ENCODE assay signal across 8 cellular contexts in the genomic region with DNA sequence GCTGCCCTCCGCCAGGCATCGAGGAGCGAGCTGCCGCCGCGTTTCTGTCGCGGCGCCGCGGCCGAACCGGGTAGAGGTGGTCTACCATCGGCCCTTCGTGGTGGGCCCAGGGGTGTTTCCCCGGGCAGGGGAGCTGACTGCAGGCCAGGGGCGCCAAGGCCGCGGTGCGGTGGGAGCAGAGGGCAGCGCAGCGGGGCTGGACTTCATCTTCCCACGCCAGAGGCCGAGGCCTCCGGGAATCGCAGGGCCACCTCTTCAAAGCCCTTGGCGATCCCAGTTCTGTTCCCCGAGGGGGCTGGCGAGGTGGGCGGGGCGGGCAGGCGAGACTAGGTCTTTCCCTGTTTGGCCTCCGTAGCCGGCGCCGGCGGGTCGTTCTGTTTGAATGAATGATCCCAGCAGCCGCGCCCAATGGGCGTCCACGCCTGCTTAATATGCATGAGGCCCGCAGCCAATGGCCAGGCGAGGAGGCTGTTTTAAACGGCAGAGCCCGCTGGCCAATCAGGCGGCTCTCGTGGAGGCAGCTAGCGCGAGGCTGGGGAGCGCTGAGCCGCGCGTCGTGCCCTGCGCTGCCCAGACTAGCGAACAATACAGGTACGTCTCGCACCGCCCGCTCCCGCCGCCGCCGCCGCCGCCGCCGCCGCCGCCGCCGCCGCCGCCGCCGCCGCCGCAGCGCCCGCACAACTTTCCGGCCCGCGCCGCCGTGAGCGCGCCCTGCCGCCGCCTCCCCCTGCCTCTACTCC. TPM values are rescaled to one million over a fixed set of nuclear protein-coding genes. Genes with fewer than 3 reads are reported as not detected.
DNase-seq lines count a peak whose midpoint lies in the region; ATAC-seq and TF ChIP-seq lines count a peak whose summit lies in the region.

A gene (plus strand): TSS at position 550 of the 740 bp plus-strand sequence. CDS start 2,265 bp downstream, outside the sequence.

- TF ChIP-seq RAD21 in SK-N-SH (IDR thresholded peaks at IDR 0.05; ENCODE audit: low read length): no peak

- WGBS in SK-N-SH (ENCODE audit: low lambda C conversion rate): 53% methylated on average over 27 of the region's 90 CpGs
- WGBS in ovary, 3 donors: 36 to 54% (median 54%) methylated on average over 75 to 90 of the region's 90 CpGs
- 0% methylated on average over 2 to 7 of the region's 90 CpGs for WGBS in thyroid gland, 2 donors

- DNase-seq in NB4 (ENCODE audit: low read depth) (peak; percentile 96), SK-N-SH (peak; percentile 90), head of caudate nucleus (peak; percentile 58 to 91 (median 80)), ovary (peak; percentile 57 to 83 (median 70)), thyroid gland (peak; percentile 87)
- DNase-seq in activated naive CD4-positive, alpha-beta T cell treated with anti-CD3 and anti-CD28 coated beads, Interleukin-2, amount 50 U/mL, for 16 hours: peak; percentile 80

- H3K36me3 ChIP-seq in SK-N-SH (replicated peaks in 1 of 2; ENCODE audit: control insufficient read depth in 1 of 2, insufficient read depth in 2 of 2, low read length in 1 of 2) (peaks cover 0 to 6% of the 10 kb centered on the region in 2 experiments), ovary (no peaks in the 10 kb centered on the region), thyroid gland (no peaks in the 10 kb centered on the region)

- CTCF ChIA-PET in SK-N-SH (lab: Yijun Ruan, JAX): interaction anchor here (1.3 kb wide), 1 partner anchor 99 kb away, joined by 3 read pairs; no protein-coding TSS in a partner anchor

- intact Hi-C loops in head of caudate nucleus (cut with DNase I): no loop called here
- intact Hi-C loops in ovary (cut with DNase I): no loop called here
- intact Hi-C loops in thyroid gland (cut with DNase I): no loop called here

- H3K27ac ChIP-seq in SK-N-SH (ENCODE audit: low read depth in 2 of 2, low read length in 1 of 2): peak within 1 kb of the TSS; percentile 53 to 72; a peak in 2 of 4 replicates
- no peak within 1 kb of the TSS for H3K27ac ChIP-seq in ovary
- peak within 1 kb of the TSS in 1 of 3 donors; percentile 17 for H3K27ac ChIP-seq in thyroid gland

- H3K4me3 ChIP-seq in GM08714 (ENCODE audit: low read length) (peak within 1 kb of the TSS; percentile 83), NB4 (ENCODE audit: low read depth, low read length) (peak within 1 kb of the TSS; percentile 51), SK-N-SH (ENCODE audit: low read depth in 2 of 2, low read length in 1 of 2) (peak within 1 kb of the TSS; percentile 60 to 65), ovary (peak within 1 kb of the TSS; percentile 47), thyroid gland (replicated peaks in 1 of 3) (peak within 1 kb of the TSS in 1 of 3 donors; percentile 41)

- H3K79me2 ChIP-seq in SK-N-SH (ENCODE audit: insufficient read depth): peaks cover 19% of the 10 kb centered on the region

- H3K4me1 ChIP-seq in SK-N-SH (ENCODE audit: control insufficient read depth in 1 of 2, insufficient read depth in 2 of 2, low read depth in 1 of 2, low read length in 1 of 2) (peaks cover 0 to 3% of the 10 kb centered on the region in 2 experiments; a peak in 1 of 4 replicates), ovary (ENCODE audit: insufficient read depth) (no peaks in the 10 kb centered on the region), thyroid gland (peaks cover 0 to 4% of the 10 kb centered on the region in 2 donors)

- no peak for TF ChIP-seq CTCF in NB4 (IDR thresholded peaks at IDR 0.05; ENCODE audit: low read depth, low read length)
- no peak for TF ChIP-seq CTCF in SK-N-SH (IDR thresholded peaks at IDR 0.05)
- no peak for TF ChIP-seq CTCF in ovary (IDR thresholded peaks at IDR 0.05)
- no peak for TF ChIP-seq CTCF in thyroid gland (IDR thresholded peaks at IDR 0.05)

- no peak for TF ChIP-seq EP300 in SK-N-SH (IDR thresholded peaks at IDR 0.05; ENCODE audit: borderline replicate concordance in 1 of 2, low read depth in 1 of 2, low read length in 1 of 2)
- no peak for TF ChIP-seq EP300 in ovary (IDR thresholded peaks at IDR 0.05)

- H3K9me2 ChIP-seq in SK-N-SH: no peaks in the 10 kb centered on the region

- H3K27me3 ChIP-seq in SK-N-SH (ENCODE audit: insufficient read depth): no peaks in the 10 kb centered on the region
- no peaks in the 10 kb centered on the region for H3K27me3 ChIP-seq in ovary
- no peaks in the 10 kb centered on the region for H3K27me3 ChIP-seq in thyroid gland

- ATAC-seq in HG02571 (IDR thresholded peaks at IDR 0.05; ENCODE audit: unreplicated experiment): peak; percentile 90

- TF ChIP-seq POLR2A in NB4 (IDR thresholded peaks at IDR 0.05; ENCODE audit: extremely low read depth, insufficient read length) (peak; percentile 49), ovary (IDR thresholded peaks at IDR 0.05) (no peak), thyroid gland (IDR thresholded peaks at IDR 0.05) (peak in 1 of 2 donors; percentile 81)

- H2AFZ ChIP-seq in SK-N-SH (ENCODE audit: low read depth): peak within 1 kb of the TSS; percentile 84

- H3F3A ChIP-seq in SK-N-SH (replicated peaks; ENCODE audit: insufficient read depth): peaks cover 3% of the 10 kb centered on the region

- H3K9me3 ChIP-seq in SK-N-SH (no peaks in the 10 kb centered on the region), ovary (no peaks in the 10 kb centered on the region), thyroid gland (no peaks in the 10 kb centered on the region)

- H4K20me1 ChIP-seq in SK-N-SH (ENCODE audit: insufficient read depth): no peaks in the 10 kb centered on the region

- POLR2A ChIA-PET in SK-N-SH (lab: Yijun Ruan, JAX): no interaction called here

- peak within 1 kb of the TSS; percentile 73; the same call in 1 of the 2 replicates for H3K9ac ChIP-seq in SK-N-SH

- peak within 1 kb of the TSS; percentile 75 for H3K4me2 ChIP-seq in SK-N-SH

TF ChIP-seq in SK-N-SH, 30 proteins besides CTCF, POLR2A, EP300 and RAD21 (continues in another document):
- TF ChIP-seq SIN3A (IDR thresholded peaks at IDR 0.05; ENCODE audit: borderline replicate concordance, low read depth, low read length) (0 out of 2 replicates have a peak, but pooled peaks have one; percentile 11), RCOR1 (IDR thresholded peaks at IDR 0.05; ENCODE audit: low read length) (no peak), TEAD4 (IDR thresholded peaks at IDR 0.05; ENCODE audit: borderline replicate concordance, insufficient read depth) (no peak), EZH2phosphoT487 (IDR thresholded peaks at IDR 0.05; ENCODE audit: borderline replicate concordance, low read depth) (no peak), CHD2 (IDR thresholded peaks at IDR 0.05; ENCODE audit: low read length, partially characterized antibody) (peak; percentile 94), FOXM1 (IDR thresholded peaks at IDR 0.05; ENCODE audit: low read depth) (peak; percentile 56; the same call in 1 of the 2 replicates), TCF12 (IDR thresholded peaks at IDR 0.05) (no peak), FOSL2 (IDR thresholded peaks at IDR 0.05; ENCODE audit: borderline replicate concordance, low read depth) (no peak), MEF2A (IDR thresholded peaks at IDR 0.05; ENCODE audit: borderline replicate concordance, low read depth) (no peak), JUND (IDR thresholded peaks at IDR 0.05) (no peak), RFX5 (IDR thresholded peaks at IDR 0.05; ENCODE audit: low read length) (no peak), GABPA (IDR thresholded peaks at IDR 0.05; ENCODE audit: low read depth) (no peak), POLR2AphosphoS5 (IDR thresholded peaks at IDR 0.05; ENCODE audit: low read depth, low read length) (0 out of 2 replicates have a peak, but pooled peaks have one; percentile 45), TAF1 (IDR thresholded peaks at IDR 0.05; ENCODE audit: borderline replicate concordance, low read depth, low read length) (peak; percentile 46; the same call in 1 of the 2 replicates), NRF1 (IDR thresholded peaks at IDR 0.05; ENCODE audit: low read depth, low read length) (no peak), ELF1 (IDR thresholded peaks at IDR 0.05) (no peak), NFIC (IDR thresholded peaks at IDR 0.05; ENCODE audit: borderline replicate concordance) (no peak), RXRA (IDR thresholded peaks at IDR 0.05; ENCODE audit: borderline replicate concordance, low read depth) (no peak)
- TF ChIP-seq, protein P1, sequence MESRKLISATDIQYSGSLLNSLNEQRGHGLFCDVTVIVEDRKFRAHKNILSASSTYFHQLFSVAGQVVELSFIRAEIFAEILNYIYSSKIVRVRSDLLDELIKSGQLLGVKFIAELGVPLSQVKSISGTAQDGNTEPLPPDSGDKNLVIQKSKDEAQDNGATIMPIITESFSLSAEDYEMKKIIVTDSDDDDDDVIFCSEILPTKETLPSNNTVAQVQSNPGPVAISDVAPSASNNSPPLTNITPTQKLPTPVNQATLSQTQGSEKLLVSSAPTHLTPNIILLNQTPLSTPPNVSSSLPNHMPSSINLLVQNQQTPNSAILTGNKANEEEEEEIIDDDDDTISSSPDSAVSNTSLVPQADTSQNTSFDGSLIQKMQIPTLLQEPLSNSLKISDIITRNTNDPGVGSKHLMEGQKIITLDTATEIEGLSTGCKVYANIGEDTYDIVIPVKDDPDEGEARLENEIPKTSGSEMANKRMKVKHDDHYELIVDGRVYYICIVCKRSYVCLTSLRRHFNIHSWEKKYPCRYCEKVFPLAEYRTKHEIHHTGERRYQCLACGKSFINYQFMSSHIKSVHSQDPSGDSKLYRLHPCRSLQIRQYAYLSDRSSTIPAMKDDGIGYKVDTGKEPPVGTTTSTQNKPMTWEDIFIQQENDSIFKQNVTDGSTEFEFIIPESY (IDR thresholded peaks at IDR 0.05; ENCODE audit: borderline replicate concordance, low read depth): 0 out of 2 replicates have a peak, but pooled peaks have one; percentile 76
- TF ChIP-seq, protein P2, sequence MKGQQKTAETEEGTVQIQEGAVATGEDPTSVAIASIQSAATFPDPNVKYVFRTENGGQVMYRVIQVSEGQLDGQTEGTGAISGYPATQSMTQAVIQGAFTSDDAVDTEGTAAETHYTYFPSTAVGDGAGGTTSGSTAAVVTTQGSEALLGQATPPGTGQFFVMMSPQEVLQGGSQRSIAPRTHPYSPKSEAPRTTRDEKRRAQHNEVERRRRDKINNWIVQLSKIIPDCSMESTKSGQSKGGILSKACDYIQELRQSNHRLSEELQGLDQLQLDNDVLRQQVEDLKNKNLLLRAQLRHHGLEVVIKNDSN (IDR thresholded peaks at IDR 0.05; ENCODE audit: borderline replicate concordance, low read depth): no peak
- TF ChIP-seq, protein P3, sequence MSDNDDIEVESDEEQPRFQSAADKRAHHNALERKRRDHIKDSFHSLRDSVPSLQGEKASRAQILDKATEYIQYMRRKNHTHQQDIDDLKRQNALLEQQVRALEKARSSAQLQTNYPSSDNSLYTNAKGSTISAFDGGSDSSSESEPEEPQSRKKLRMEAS (IDR thresholded peaks at IDR 0.05; ENCODE audit: low read depth): no peak

RNA-seq across cellular contexts. Expression of the gene that starts here (rescaled TPM):
- 11.3 and 12.2 TPM in 2 replicates for polyA plus RNA-seq in SK-N-SH (2012; rRNA removed)
- polyA plus RNA-seq in SK-N-SH (2012; cell fraction: cytosol; rRNA removed): 16.5 and 29.0 TPM in 2 replicates
- 3.3 and 5.2 TPM in 2 replicates for polyA plus RNA-seq in SK-N-SH (2012; cell fraction: nucleus; rRNA removed)
- total RNA-seq in ovary: 10 to 100 TPM in 1 of 7 donors, 1 to 10 TPM in 5, under 1 TPM in 1; 0.72 to 11.1 (median 5.7) TPM
- 10 to 100 TPM in 1 of 2 donors, 1 to 10 TPM in 1; 7.1 to 18.1 TPM for polyA plus RNA-seq in ovary
- 1 to 10 TPM; 5.6 to 9.1 (median 8.4) TPM for total RNA-seq in thyroid gland

Comparison
In these comparisons a context has a peak if more than half of its experiments do, and no peak if none do; other contexts are left out.
1. H3K27ac ChIP-seq: peak in SK-N-SH (2 of 2); none in ovary (0 of 2).
2. Peak in every context shown above with its lines, with median percentiles within 50 percentile points of each other: DNase-seq.